1 cellular context compared by ENCODE assay signal in the genomic region with DNA sequence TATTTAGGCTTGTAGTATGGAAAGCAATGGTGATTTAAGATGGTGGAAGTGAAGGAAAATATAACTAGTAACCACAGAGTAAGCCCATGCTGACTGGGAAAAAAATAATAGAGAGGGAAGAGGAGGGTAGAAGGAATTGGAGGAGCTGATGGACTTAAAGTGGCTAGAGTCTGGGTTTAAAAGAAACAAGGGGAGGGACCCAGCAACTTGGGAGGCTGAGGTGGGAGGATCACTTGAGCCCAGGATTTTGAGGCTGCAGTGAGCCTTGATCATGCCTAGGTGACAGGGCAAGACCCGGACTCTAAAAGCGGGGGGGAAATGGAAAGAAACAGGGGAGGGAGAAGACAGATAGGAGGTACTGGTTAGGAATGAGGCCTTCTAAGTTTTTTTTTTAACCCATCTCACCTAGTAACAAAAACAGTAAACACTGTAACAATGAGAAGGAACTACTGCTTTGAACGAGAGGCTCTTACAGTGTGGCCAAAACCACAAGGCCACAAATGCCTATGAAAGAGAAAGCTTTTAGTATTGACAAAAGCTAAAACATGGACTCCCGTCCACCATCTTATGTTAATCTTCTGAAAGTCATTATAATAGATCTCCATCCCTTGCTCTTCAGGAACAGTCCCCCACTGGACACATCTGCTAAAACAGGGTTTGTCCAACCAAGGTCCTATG.
TF ChIP-seq lines count a peak whose summit lies in the region.

No MANE protein-coding gene starts in this region.

TF ChIP-seq in GM12878, 131 proteins besides CTCF, POLR2A, EP300 and RAD21 (continued from another document and continues in another):
- TF ChIP-seq, protein P1, sequence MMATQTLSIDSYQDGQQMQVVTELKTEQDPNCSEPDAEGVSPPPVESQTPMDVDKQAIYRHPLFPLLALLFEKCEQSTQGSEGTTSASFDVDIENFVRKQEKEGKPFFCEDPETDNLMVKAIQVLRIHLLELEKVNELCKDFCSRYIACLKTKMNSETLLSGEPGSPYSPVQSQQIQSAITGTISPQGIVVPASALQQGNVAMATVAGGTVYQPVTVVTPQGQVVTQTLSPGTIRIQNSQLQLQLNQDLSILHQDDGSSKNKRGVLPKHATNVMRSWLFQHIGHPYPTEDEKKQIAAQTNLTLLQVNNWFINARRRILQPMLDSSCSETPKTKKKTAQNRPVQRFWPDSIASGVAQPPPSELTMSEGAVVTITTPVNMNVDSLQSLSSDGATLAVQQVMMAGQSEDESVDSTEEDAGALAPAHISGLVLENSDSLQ (IDR thresholded peaks at IDR 0.05) = 0 out of 2 replicates have a peak, but pooled peaks have one; percentile 22
- TF ChIP-seq, protein P2, sequence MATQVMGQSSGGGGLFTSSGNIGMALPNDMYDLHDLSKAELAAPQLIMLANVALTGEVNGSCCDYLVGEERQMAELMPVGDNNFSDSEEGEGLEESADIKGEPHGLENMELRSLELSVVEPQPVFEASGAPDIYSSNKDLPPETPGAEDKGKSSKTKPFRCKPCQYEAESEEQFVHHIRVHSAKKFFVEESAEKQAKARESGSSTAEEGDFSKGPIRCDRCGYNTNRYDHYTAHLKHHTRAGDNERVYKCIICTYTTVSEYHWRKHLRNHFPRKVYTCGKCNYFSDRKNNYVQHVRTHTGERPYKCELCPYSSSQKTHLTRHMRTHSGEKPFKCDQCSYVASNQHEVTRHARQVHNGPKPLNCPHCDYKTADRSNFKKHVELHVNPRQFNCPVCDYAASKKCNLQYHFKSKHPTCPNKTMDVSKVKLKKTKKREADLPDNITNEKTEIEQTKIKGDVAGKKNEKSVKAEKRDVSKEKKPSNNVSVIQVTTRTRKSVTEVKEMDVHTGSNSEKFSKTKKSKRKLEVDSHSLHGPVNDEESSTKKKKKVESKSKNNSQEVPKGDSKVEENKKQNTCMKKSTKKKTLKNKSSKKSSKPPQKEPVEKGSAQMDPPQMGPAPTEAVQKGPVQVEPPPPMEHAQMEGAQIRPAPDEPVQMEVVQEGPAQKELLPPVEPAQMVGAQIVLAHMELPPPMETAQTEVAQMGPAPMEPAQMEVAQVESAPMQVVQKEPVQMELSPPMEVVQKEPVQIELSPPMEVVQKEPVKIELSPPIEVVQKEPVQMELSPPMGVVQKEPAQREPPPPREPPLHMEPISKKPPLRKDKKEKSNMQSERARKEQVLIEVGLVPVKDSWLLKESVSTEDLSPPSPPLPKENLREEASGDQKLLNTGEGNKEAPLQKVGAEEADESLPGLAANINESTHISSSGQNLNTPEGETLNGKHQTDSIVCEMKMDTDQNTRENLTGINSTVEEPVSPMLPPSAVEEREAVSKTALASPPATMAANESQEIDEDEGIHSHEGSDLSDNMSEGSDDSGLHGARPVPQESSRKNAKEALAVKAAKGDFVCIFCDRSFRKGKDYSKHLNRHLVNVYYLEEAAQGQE (IDR thresholded peaks at IDR 0.05; ENCODE audit: low read depth, low read length) = no peak
- TF ChIP-seq TCF12 (IDR thresholded peaks at IDR 0.05; ENCODE audit: low read depth, low read length) = no peak
- peak; percentile 99 for TF ChIP-seq RUNX3 (IDR thresholded peaks at IDR 0.05; ENCODE audit: low read length)
- TF ChIP-seq EZH2 (IDR thresholded peaks at IDR 0.05; ENCODE audit: borderline replicate concordance, control insufficient read depth, low read depth, low read length) = no peak; the same call in 1 of the 2 replicates
- TF ChIP-seq SMAD1 (IDR thresholded peaks at IDR 0.05; ENCODE audit: low read depth, partially characterized antibody) = no peak
- 0 out of 2 replicates have a peak, but pooled peaks have one; percentile 26 for TF ChIP-seq HCFC1 (IDR thresholded peaks at IDR 0.05; ENCODE audit: low read length)
- TF ChIP-seq, protein P3, sequence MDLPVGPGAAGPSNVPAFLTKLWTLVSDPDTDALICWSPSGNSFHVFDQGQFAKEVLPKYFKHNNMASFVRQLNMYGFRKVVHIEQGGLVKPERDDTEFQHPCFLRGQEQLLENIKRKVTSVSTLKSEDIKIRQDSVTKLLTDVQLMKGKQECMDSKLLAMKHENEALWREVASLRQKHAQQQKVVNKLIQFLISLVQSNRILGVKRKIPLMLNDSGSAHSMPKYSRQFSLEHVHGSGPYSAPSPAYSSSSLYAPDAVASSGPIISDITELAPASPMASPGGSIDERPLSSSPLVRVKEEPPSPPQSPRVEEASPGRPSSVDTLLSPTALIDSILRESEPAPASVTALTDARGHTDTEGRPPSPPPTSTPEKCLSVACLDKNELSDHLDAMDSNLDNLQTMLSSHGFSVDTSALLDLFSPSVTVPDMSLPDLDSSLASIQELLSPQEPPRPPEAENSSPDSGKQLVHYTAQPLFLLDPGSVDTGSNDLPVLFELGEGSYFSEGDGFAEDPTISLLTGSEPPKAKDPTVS (IDR thresholded peaks at IDR 0.05; ENCODE audit: low read depth, low read length) = no peak
- no peak for TF ChIP-seq BRCA1 (IDR thresholded peaks at IDR 0.05; ENCODE audit: low read depth, low read length)
- TF ChIP-seq, protein P4, sequence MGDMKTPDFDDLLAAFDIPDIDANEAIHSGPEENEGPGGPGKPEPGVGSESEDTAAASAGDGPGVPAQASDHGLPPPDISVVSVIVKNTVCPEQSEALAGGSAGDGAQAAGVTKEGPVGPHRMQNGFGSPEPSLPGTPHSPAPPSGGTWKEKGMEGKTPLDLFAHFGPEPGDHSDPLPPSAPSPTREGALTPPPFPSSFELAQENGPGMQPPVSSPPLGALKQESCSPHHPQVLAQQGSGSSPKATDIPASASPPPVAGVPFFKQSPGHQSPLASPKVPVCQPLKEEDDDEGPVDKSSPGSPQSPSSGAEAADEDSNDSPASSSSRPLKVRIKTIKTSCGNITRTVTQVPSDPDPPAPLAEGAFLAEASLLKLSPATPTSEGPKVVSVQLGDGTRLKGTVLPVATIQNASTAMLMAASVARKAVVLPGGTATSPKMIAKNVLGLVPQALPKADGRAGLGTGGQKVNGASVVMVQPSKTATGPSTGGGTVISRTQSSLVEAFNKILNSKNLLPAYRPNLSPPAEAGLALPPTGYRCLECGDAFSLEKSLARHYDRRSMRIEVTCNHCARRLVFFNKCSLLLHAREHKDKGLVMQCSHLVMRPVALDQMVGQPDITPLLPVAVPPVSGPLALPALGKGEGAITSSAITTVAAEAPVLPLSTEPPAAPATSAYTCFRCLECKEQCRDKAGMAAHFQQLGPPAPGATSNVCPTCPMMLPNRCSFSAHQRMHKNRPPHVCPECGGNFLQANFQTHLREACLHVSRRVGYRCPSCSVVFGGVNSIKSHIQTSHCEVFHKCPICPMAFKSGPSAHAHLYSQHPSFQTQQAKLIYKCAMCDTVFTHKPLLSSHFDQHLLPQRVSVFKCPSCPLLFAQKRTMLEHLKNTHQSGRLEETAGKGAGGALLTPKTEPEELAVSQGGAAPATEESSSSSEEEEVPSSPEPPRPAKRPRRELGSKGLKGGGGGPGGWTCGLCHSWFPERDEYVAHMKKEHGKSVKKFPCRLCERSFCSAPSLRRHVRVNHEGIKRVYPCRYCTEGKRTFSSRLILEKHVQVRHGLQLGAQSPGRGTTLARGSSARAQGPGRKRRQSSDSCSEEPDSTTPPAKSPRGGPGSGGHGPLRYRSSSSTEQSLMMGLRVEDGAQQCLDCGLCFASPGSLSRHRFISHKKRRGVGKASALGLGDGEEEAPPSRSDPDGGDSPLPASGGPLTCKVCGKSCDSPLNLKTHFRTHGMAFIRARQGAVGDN (IDR thresholded peaks at IDR 0.05) = peak; percentile 93
- TF ChIP-seq YY1 (IDR thresholded peaks at IDR 0.05; ENCODE audit: low read depth, low read length) = peak; percentile 90
- TF ChIP-seq TCF7 (IDR thresholded peaks at IDR 0.05; ENCODE audit: borderline replicate concordance) = no peak
- no peak for TF ChIP-seq ZNF207 (IDR thresholded peaks at IDR 0.05; ENCODE audit: borderline replicate concordance)
- TF ChIP-seq CREM (IDR thresholded peaks at IDR 0.05; ENCODE audit: low read depth) = peak; percentile 58
- TF ChIP-seq, protein P5, sequence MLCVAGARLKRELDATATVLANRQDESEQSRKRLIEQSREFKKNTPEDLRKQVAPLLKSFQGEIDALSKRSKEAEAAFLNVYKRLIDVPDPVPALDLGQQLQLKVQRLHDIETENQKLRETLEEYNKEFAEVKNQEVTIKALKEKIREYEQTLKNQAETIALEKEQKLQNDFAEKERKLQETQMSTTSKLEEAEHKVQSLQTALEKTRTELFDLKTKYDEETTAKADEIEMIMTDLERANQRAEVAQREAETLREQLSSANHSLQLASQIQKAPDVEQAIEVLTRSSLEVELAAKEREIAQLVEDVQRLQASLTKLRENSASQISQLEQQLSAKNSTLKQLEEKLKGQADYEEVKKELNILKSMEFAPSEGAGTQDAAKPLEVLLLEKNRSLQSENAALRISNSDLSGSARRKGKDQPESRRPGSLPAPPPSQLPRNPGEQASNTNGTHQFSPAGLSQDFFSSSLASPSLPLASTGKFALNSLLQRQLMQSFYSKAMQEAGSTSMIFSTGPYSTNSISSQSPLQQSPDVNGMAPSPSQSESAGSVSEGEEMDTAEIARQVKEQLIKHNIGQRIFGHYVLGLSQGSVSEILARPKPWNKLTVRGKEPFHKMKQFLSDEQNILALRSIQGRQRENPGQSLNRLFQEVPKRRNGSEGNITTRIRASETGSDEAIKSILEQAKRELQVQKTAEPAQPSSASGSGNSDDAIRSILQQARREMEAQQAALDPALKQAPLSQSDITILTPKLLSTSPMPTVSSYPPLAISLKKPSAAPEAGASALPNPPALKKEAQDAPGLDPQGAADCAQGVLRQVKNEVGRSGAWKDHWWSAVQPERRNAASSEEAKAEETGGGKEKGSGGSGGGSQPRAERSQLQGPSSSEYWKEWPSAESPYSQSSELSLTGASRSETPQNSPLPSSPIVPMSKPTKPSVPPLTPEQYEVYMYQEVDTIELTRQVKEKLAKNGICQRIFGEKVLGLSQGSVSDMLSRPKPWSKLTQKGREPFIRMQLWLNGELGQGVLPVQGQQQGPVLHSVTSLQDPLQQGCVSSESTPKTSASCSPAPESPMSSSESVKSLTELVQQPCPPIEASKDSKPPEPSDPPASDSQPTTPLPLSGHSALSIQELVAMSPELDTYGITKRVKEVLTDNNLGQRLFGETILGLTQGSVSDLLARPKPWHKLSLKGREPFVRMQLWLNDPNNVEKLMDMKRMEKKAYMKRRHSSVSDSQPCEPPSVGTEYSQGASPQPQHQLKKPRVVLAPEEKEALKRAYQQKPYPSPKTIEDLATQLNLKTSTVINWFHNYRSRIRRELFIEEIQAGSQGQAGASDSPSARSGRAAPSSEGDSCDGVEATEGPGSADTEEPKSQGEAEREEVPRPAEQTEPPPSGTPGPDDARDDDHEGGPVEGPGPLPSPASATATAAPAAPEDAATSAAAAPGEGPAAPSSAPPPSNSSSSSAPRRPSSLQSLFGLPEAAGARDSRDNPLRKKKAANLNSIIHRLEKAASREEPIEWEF (IDR thresholded peaks at IDR 0.05; ENCODE audit: insufficient replicate concordance, low read depth, low read length) = no peak
- TF ChIP-seq CBX3 (IDR thresholded peaks at IDR 0.05; ENCODE audit: borderline replicate concordance, low read depth) = no peak
- TF ChIP-seq, protein P6, sequence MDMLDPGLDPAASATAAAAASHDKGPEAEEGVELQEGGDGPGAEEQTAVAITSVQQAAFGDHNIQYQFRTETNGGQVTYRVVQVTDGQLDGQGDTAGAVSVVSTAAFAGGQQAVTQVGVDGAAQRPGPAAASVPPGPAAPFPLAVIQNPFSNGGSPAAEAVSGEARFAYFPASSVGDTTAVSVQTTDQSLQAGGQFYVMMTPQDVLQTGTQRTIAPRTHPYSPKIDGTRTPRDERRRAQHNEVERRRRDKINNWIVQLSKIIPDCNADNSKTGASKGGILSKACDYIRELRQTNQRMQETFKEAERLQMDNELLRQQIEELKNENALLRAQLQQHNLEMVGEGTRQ (IDR thresholded peaks at IDR 0.05; ENCODE audit: borderline replicate concordance, low read depth, low read length) = no peak
- TF ChIP-seq, protein P7, sequence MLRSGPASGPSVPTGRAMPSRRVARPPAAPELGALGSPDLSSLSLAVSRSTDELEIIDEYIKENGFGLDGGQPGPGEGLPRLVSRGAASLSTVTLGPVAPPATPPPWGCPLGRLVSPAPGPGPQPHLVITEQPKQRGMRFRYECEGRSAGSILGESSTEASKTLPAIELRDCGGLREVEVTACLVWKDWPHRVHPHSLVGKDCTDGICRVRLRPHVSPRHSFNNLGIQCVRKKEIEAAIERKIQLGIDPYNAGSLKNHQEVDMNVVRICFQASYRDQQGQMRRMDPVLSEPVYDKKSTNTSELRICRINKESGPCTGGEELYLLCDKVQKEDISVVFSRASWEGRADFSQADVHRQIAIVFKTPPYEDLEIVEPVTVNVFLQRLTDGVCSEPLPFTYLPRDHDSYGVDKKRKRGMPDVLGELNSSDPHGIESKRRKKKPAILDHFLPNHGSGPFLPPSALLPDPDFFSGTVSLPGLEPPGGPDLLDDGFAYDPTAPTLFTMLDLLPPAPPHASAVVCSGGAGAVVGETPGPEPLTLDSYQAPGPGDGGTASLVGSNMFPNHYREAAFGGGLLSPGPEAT (IDR thresholded peaks at IDR 0.05; ENCODE audit: low read depth) = no peak; the same call in 1 of the 2 replicates
- peak; percentile 53; the same call in 1 of the 2 replicates for TF ChIP-seq NBN (IDR thresholded peaks at IDR 0.05)
- TF ChIP-seq HDAC6 (IDR thresholded peaks at IDR 0.05; ENCODE audit: unreplicated experiment) = no peak
- TF ChIP-seq MEF2B (IDR thresholded peaks at IDR 0.05; ENCODE audit: partially characterized antibody, poor library complexity, severe bottlenecking) = no peak
- TF ChIP-seq IKZF1 (conservative IDR thresholded peaks at IDR 0.05) = no peak; the same call in 1 of the 2 replicates
- peak in 1 of 2 experiments; percentile 37; a peak in 1 of 4 replicates for TF ChIP-seq ETV6 (conservative IDR thresholded peaks at IDR 0.05 in 1 of 2, IDR thresholded peaks at IDR 0.05 in 1 of 2; ENCODE audit: borderline replicate concordance in 1 of 2, low read depth in 1 of 2)
- TF ChIP-seq, protein P8, sequence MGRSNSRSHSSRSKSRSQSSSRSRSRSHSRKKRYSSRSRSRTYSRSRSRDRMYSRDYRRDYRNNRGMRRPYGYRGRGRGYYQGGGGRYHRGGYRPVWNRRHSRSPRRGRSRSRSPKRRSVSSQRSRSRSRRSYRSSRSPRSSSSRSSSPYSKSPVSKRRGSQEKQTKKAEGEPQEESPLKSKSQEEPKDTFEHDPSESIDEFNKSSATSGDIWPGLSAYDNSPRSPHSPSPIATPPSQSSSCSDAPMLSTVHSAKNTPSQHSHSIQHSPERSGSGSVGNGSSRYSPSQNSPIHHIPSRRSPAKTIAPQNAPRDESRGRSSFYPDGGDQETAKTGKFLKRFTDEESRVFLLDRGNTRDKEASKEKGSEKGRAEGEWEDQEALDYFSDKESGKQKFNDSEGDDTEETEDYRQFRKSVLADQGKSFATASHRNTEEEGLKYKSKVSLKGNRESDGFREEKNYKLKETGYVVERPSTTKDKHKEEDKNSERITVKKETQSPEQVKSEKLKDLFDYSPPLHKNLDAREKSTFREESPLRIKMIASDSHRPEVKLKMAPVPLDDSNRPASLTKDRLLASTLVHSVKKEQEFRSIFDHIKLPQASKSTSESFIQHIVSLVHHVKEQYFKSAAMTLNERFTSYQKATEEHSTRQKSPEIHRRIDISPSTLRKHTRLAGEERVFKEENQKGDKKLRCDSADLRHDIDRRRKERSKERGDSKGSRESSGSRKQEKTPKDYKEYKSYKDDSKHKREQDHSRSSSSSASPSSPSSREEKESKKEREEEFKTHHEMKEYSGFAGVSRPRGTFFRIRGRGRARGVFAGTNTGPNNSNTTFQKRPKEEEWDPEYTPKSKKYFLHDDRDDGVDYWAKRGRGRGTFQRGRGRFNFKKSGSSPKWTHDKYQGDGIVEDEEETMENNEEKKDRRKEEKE (IDR thresholded peaks at IDR 0.05) = no peak
- 0 out of 2 replicates have a peak, but pooled peaks have one; percentile 57 for TF ChIP-seq SMARCA5 (IDR thresholded peaks at IDR 0.05)
